2 cellular contexts compared by ENCODE assay signal in genomic region chr11:123184531-123184930, GRCh38.
TF ChIP-seq lines count a peak whose summit lies in the region.

No MANE protein-coding gene starts in this region.

TF ChIP-seq in SK-N-SH, 30 proteins besides CTCF, POLR2A, EP300 and RAD21:
- TF ChIP-seq SMC3 (IDR thresholded peaks at IDR 0.05; ENCODE audit: low read depth, low read length) = no peak
- no peak for TF ChIP-seq IRF3 (IDR thresholded peaks at IDR 0.05; ENCODE audit: low read depth, low read length)
- TF ChIP-seq USF1 (IDR thresholded peaks at IDR 0.05; ENCODE audit: borderline replicate concordance, low read depth) = no peak
- TF ChIP-seq FOXM1 (IDR thresholded peaks at IDR 0.05; ENCODE audit: low read depth) = no peak
- no peak for TF ChIP-seq NFIC (IDR thresholded peaks at IDR 0.05; ENCODE audit: borderline replicate concordance)
- no peak for TF ChIP-seq REST (IDR thresholded peaks at IDR 0.05; ENCODE audit: low read depth, low read length)
- no peak for TF ChIP-seq FOSL2 (IDR thresholded peaks at IDR 0.05; ENCODE audit: borderline replicate concordance, low read depth)
- TF ChIP-seq ELF1 (IDR thresholded peaks at IDR 0.05) = no peak
- no peak for TF ChIP-seq TAF1 (IDR thresholded peaks at IDR 0.05; ENCODE audit: borderline replicate concordance, low read depth, low read length)
- TF ChIP-seq CHD2 (IDR thresholded peaks at IDR 0.05; ENCODE audit: low read length, partially characterized antibody) = no peak
- TF ChIP-seq USF2 (IDR thresholded peaks at IDR 0.05; ENCODE audit: borderline replicate concordance, low read depth, low read length) = no peak
- TF ChIP-seq FOXJ3 (CRISPR knock-in tag; IDR thresholded peaks at IDR 0.05) = no peak
- TF ChIP-seq YY1 (IDR thresholded peaks at IDR 0.05; ENCODE audit: low read depth) = no peak
- no peak for TF ChIP-seq RXRA (IDR thresholded peaks at IDR 0.05; ENCODE audit: borderline replicate concordance, low read depth)
- no peak for TF ChIP-seq ZBTB33 (IDR thresholded peaks at IDR 0.05; ENCODE audit: borderline replicate concordance, low read depth)

TF ChIP-seq in SK-N-SH treated with all-trans-retinoic acid at 6 μM for 48 hours, 23 proteins besides CTCF, POLR2A, EP300 and RAD21:
- no peak for TF ChIP-seq ZNF70 (CRISPR knock-in tag; IDR thresholded peaks at IDR 0.05)
TF ChIP-seq in SK-N-SH treated with all-trans-retinoic acid at 6 μM for 48 hours: peak in this region for 0.
